ENCODE assay signal across 2 cellular contexts in genomic region chr22:46635756-46636155, GRCh38.
TF ChIP-seq lines count a peak whose summit lies in the region.

No MANE protein-coding gene starts in this region.

TF ChIP-seq in WTC11, 78 proteins besides CTCF, POLR2A, EP300 and RAD21:
- no peak for TF ChIP-seq CDX4 (CRISPR knock-in tag; IDR thresholded peaks at IDR 0.05; ENCODE audit: borderline replicate concordance)
- no peak for TF ChIP-seq TEAD1 (CRISPR knock-in tag; IDR thresholded peaks at IDR 0.05)
- TF ChIP-seq KAT7 (CRISPR knock-in tag; IDR thresholded peaks at IDR 0.05; ENCODE audit: borderline replicate concordance) = no peak
- TF ChIP-seq TP53 (CRISPR knock-in tag; IDR thresholded peaks at IDR 0.05) = no peak
- no peak for TF ChIP-seq EMX1 (CRISPR knock-in tag; IDR thresholded peaks at IDR 0.05)
- no peak for TF ChIP-seq NFATC4 (CRISPR knock-in tag; IDR thresholded peaks at IDR 0.05)
- no peak for TF ChIP-seq ZNF138 (CRISPR knock-in tag; conservative IDR thresholded peaks at IDR 0.05)
TF ChIP-seq in WTC11: peak in this region for 0.

TF ChIP-seq in HepG2, 621 proteins besides CTCF, POLR2A, EP300 and RAD21:
- TF ChIP-seq JUND (CRISPR knock-in tag; IDR thresholded peaks at IDR 0.05) (no peak), ZBTB33 (CRISPR knock-in tag; IDR thresholded peaks at IDR 0.05) (peak; percentile 94), SMC3 (IDR thresholded peaks at IDR 0.05; ENCODE audit: low read length) (peak; percentile 9; the same call in 1 of the 2 replicates), ZNF614 (CRISPR knock-in tag; IDR thresholded peaks at IDR 0.05; ENCODE audit: borderline replicate concordance) (no peak)
